ENCODE assay signal across 2 cellular contexts in the genomic region with DNA sequence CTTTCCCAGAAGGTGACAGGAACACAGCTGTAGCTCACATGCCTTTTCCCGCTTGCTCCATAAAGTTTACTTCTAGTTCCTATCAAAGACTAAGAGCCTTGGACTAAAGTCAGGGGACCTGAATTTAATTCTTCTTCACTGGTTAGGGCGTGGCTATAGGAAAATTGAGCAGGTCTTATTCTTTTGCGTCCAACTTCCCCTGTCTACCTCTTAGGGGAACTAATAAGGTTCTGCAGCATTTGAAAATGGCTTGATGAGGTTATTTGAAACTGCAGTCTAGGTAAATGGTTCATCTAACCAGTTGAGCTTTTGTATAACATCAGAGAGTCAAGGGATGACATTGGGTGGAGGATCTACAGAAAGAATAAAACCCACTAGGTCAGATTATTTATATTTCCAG.
TF ChIP-seq lines count a peak whose summit lies in the region.

No MANE protein-coding gene starts in this region.

TF ChIP-seq in HCT116, 20 proteins besides CTCF, POLR2A, EP300 and RAD21:
- TF ChIP-seq, protein P1, sequence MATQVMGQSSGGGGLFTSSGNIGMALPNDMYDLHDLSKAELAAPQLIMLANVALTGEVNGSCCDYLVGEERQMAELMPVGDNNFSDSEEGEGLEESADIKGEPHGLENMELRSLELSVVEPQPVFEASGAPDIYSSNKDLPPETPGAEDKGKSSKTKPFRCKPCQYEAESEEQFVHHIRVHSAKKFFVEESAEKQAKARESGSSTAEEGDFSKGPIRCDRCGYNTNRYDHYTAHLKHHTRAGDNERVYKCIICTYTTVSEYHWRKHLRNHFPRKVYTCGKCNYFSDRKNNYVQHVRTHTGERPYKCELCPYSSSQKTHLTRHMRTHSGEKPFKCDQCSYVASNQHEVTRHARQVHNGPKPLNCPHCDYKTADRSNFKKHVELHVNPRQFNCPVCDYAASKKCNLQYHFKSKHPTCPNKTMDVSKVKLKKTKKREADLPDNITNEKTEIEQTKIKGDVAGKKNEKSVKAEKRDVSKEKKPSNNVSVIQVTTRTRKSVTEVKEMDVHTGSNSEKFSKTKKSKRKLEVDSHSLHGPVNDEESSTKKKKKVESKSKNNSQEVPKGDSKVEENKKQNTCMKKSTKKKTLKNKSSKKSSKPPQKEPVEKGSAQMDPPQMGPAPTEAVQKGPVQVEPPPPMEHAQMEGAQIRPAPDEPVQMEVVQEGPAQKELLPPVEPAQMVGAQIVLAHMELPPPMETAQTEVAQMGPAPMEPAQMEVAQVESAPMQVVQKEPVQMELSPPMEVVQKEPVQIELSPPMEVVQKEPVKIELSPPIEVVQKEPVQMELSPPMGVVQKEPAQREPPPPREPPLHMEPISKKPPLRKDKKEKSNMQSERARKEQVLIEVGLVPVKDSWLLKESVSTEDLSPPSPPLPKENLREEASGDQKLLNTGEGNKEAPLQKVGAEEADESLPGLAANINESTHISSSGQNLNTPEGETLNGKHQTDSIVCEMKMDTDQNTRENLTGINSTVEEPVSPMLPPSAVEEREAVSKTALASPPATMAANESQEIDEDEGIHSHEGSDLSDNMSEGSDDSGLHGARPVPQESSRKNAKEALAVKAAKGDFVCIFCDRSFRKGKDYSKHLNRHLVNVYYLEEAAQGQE (IDR thresholded peaks at IDR 0.05; ENCODE audit: low read depth), result no peak
- no peak for TF ChIP-seq TCF7L2 (IDR thresholded peaks at IDR 0.05; ENCODE audit: borderline replicate concordance, extremely low read depth, insufficient read depth, insufficient read length)
- TF ChIP-seq, protein P2, sequence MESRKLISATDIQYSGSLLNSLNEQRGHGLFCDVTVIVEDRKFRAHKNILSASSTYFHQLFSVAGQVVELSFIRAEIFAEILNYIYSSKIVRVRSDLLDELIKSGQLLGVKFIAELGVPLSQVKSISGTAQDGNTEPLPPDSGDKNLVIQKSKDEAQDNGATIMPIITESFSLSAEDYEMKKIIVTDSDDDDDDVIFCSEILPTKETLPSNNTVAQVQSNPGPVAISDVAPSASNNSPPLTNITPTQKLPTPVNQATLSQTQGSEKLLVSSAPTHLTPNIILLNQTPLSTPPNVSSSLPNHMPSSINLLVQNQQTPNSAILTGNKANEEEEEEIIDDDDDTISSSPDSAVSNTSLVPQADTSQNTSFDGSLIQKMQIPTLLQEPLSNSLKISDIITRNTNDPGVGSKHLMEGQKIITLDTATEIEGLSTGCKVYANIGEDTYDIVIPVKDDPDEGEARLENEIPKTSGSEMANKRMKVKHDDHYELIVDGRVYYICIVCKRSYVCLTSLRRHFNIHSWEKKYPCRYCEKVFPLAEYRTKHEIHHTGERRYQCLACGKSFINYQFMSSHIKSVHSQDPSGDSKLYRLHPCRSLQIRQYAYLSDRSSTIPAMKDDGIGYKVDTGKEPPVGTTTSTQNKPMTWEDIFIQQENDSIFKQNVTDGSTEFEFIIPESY (IDR thresholded peaks at IDR 0.05; ENCODE audit: extremely low read depth, insufficient replicate concordance, low read length), result no peak
- no peak for TF ChIP-seq EZH2 (IDR thresholded peaks at IDR 0.05)
- TF ChIP-seq, protein P3, sequence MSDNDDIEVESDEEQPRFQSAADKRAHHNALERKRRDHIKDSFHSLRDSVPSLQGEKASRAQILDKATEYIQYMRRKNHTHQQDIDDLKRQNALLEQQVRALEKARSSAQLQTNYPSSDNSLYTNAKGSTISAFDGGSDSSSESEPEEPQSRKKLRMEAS (IDR thresholded peaks at IDR 0.05), result no peak
- TF ChIP-seq SP1 (IDR thresholded peaks at IDR 0.05; ENCODE audit: low read depth), result no peak
- TF ChIP-seq ELF1 (IDR thresholded peaks at IDR 0.05; ENCODE audit: borderline replicate concordance, low read depth), result no peak

TF ChIP-seq in HepG2, 621 proteins besides CTCF, POLR2A, EP300 and RAD21:
- TF ChIP-seq ZC3H13 (CRISPR knock-in tag; IDR thresholded peaks at IDR 0.05), result no peak
- no peak for TF ChIP-seq HDAC1 (CRISPR knock-in tag; IDR thresholded peaks at IDR 0.05)
- TF ChIP-seq REXO4 (CRISPR knock-in tag; IDR thresholded peaks at IDR 0.05; ENCODE audit: borderline replicate concordance), result no peak
- no peak for TF ChIP-seq ONECUT2 (CRISPR knock-in tag; IDR thresholded peaks at IDR 0.05)
- TF ChIP-seq JUND (CRISPR knock-in tag; IDR thresholded peaks at IDR 0.05), result no peak
- no peak for TF ChIP-seq SYNCRIP (IDR thresholded peaks at IDR 0.05; ENCODE audit: insufficient read depth, low read depth, low read length)
- no peak for TF ChIP-seq IRX3 (CRISPR knock-in tag; IDR thresholded peaks at IDR 0.05; ENCODE audit: borderline replicate concordance, low read depth)
- TF ChIP-seq ZC3H4 (CRISPR knock-in tag; IDR thresholded peaks at IDR 0.05; ENCODE audit: borderline replicate concordance), result no peak
